1 cellular context compared by ENCODE assay signal in the genomic region with DNA sequence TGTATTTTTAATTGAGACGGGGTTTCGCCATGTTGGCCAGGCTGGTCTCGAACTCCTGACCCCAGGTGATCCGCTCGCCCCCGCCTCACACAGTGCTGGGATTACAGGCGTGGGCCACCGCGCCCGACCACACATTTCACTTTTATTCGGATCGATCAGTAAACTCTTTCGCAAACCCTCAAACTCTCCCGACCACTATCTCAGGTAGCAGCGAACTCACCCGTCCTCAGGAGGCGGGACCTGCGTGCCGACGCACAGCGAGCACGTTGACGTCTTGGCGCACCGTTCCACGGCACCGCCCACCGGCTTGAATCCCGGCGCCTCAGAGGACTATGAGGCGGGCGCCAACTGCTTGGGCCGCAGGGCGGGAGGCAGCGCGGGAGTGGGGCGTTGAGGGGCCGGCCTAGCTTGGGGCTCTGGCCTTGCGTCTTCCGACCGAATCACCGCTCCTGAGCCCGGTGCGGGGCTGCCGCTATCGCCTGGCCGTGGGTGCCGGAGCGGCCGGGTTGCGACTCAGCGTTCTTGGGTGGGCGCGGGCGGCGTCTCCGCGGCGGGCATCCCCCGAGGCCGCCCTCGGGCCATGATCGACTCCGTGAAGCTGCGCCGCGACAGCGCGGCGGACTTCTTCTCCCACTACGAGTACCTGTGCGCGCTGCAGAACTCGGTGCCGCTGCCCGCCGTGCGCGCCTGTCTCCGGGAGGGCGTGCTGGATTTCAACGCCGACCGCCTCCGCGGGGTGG.
TF ChIP-seq lines count a peak whose summit lies in the region.

A gene with protein sequence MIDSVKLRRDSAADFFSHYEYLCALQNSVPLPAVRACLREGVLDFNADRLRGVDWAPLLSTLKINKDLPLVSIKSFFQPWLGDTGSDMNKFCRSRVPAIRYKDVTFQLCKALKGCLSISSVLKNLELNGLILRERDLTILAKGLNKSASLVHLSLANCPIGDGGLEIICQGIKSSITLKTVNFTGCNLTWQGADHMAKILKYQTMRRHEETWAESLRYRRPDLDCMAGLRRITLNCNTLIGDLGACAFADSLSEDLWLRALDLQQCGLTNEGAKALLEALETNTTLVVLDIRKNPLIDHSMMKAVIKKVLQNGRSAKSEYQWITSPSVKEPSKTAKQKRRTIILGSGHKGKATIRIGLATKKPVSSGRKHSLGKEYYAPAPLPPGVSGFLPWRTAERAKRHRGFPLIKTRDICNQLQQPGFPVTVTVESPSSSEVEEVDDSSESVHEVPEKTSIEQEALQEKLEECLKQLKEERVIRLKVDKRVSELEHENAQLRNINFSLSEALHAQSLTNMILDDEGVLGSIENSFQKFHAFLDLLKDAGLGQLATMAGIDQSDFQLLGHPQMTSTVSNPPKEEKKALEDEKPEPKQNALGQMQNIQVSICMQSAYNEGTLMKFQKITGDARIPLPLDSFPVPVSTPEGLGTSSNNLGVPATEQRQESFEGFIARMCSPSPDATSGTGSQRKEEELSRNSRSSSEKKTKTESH (plus strand): TSS at position 305 of the 740 bp plus-strand sequence. CDS start 276 bp downstream, at position 581.

TF ChIP-seq in HepG2, 621 proteins besides CTCF, POLR2A, EP300 and RAD21 (continued from another document and continues in another):
- TF ChIP-seq, protein P1, sequence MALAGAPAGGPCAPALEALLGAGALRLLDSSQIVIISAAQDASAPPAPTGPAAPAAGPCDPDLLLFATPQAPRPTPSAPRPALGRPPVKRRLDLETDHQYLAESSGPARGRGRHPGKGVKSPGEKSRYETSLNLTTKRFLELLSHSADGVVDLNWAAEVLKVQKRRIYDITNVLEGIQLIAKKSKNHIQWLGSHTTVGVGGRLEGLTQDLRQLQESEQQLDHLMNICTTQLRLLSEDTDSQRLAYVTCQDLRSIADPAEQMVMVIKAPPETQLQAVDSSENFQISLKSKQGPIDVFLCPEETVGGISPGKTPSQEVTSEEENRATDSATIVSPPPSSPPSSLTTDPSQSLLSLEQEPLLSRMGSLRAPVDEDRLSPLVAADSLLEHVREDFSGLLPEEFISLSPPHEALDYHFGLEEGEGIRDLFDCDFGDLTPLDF (CRISPR knock-in tag; IDR thresholded peaks at IDR 0.05) = peak; percentile 93
- TF ChIP-seq ZFP37 (CRISPR knock-in tag; IDR thresholded peaks at IDR 0.05; ENCODE audit: borderline replicate concordance) = peak; percentile 64; the same call in 1 of the 2 replicates
- no peak for TF ChIP-seq MIER2 (CRISPR knock-in tag; IDR thresholded peaks at IDR 0.05)
- peak; percentile 88; the same call in 1 of the 2 replicates for TF ChIP-seq ZNF790 (CRISPR knock-in tag; IDR thresholded peaks at IDR 0.05; ENCODE audit: borderline replicate concordance)
- no peak for TF ChIP-seq SP1 (IDR thresholded peaks at IDR 0.05)
- peak; percentile 86 for TF ChIP-seq SP1 (CRISPR knock-in tag; IDR thresholded peaks at IDR 0.05)
- no peak for TF ChIP-seq ZNF260 (CRISPR knock-in tag; IDR thresholded peaks at IDR 0.05; ENCODE audit: borderline replicate concordance, low read depth)
- TF ChIP-seq, protein P2, sequence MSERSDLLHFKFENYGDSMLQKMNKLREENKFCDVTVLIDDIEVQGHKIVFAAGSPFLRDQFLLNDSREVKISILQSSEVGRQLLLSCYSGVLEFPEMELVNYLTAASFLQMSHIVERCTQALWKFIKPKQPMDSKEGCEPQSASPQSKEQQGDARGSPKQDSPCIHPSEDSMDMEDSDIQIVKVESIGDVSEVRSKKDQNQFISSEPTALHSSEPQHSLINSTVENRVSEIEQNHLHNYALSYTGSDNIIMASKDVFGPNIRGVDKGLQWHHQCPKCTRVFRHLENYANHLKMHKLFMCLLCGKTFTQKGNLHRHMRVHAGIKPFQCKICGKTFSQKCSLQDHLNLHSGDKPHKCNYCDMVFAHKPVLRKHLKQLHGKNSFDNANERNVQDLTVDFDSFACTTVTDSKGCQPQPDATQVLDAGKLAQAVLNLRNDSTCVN (CRISPR knock-in tag; IDR thresholded peaks at IDR 0.05; ENCODE audit: borderline replicate concordance) = peak; percentile 52; the same call in 1 of the 2 replicates
- TF ChIP-seq ZNF709 (CRISPR knock-in tag; IDR thresholded peaks at IDR 0.05) = peak; percentile 67
- TF ChIP-seq TP53 (CRISPR knock-in tag; conservative IDR thresholded peaks at IDR 0.05) = no peak
- TF ChIP-seq, protein P3, sequence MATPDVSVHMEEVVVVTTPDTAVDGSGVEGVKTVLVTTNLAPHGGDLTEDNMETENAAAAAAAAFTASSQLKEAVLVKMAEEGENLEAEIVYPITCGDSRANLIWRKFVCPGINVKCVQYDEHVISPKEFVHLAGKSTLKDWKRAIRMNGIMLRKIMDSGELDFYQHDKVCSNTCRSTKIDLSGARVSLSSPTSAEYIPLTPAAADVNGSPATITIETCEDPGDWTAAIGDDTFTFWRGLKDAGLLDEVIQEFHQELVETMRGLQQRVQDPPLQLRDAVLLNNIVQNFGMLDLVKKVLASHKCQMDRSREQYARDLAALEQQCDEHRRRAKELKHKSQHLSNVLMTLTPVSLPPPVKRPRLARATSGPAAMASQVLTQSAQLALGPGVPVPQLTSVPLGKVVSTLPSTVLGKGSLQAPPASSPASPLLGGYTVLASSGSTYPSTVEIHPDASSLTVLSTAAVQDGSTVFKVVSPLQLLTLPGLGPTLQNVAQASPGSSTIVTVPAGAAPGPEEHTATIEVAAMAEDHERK (CRISPR knock-in tag; IDR thresholded peaks at IDR 0.05; ENCODE audit: low read depth) = peak; percentile 97
- peak; percentile 54; the same call in 1 of the 2 replicates for TF ChIP-seq ZNF766 (CRISPR knock-in tag; IDR thresholded peaks at IDR 0.05; ENCODE audit: borderline replicate concordance)
- TF ChIP-seq MXI1 (IDR thresholded peaks at IDR 0.05; ENCODE audit: borderline replicate concordance, low read depth, low read length) = peak; percentile 43; the same call in 1 of the 3 replicates
- TF ChIP-seq NCOA1 (CRISPR knock-in tag; IDR thresholded peaks at IDR 0.05) = peak; percentile 57; the same call in 1 of the 2 replicates
- TF ChIP-seq ZNF768 (CRISPR knock-in tag; IDR thresholded peaks at IDR 0.05) = no peak
- peak; percentile 39; the same call in 1 of the 2 replicates for TF ChIP-seq FOXJ3 (CRISPR knock-in tag; IDR thresholded peaks at IDR 0.05; ENCODE audit: borderline replicate concordance)
- peak; percentile 51; the same call in 1 of the 2 replicates for TF ChIP-seq NAIF1 (CRISPR knock-in tag; IDR thresholded peaks at IDR 0.05; ENCODE audit: borderline replicate concordance)
- TF ChIP-seq, protein P4, sequence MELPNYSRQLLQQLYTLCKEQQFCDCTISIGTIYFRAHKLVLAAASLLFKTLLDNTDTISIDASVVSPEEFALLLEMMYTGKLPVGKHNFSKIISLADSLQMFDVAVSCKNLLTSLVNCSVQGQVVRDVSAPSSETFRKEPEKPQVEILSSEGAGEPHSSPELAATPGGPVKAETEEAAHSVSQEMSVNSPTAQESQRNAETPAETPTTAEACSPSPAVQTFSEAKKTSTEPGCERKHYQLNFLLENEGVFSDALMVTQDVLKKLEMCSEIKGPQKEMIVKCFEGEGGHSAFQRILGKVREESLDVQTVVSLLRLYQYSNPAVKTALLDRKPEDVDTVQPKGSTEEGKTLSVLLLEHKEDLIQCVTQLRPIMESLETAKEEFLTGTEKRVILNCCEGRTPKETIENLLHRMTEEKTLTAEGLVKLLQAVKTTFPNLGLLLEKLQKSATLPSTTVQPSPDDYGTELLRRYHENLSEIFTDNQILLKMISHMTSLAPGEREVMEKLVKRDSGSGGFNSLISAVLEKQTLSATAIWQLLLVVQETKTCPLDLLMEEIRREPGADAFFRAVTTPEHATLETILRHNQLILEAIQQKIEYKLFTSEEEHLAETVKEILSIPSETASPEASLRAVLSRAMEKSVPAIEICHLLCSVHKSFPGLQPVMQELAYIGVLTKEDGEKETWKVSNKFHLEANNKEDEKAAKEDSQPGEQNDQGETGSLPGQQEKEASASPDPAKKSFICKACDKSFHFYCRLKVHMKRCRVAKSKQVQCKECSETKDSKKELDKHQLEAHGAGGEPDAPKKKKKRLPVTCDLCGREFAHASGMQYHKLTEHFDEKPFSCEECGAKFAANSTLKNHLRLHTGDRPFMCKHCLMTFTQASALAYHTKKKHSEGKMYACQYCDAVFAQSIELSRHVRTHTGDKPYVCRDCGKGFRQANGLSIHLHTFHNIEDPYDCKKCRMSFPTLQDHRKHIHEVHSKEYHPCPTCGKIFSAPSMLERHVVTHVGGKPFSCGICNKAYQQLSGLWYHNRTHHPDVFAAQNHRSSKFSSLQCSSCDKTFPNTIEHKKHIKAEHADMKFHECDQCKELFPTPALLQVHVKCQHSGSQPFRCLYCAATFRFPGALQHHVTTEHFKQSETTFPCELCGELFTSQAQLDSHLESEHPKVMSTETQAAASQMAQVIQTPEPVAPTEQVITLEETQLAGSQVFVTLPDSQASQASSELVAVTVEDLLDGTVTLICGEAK (IDR thresholded peaks at IDR 0.05) = no peak
- TF ChIP-seq, protein P4 (CRISPR knock-in tag; IDR thresholded peaks at IDR 0.05) = peak; percentile 48
- no peak for TF ChIP-seq SETDB1 (CRISPR knock-in tag; IDR thresholded peaks at IDR 0.05; ENCODE audit: borderline replicate concordance)
- TF ChIP-seq ZNF883 (CRISPR knock-in tag; IDR thresholded peaks at IDR 0.05; ENCODE audit: not compliant biosample characterization) = peak; percentile 38
- TF ChIP-seq, protein P5, sequence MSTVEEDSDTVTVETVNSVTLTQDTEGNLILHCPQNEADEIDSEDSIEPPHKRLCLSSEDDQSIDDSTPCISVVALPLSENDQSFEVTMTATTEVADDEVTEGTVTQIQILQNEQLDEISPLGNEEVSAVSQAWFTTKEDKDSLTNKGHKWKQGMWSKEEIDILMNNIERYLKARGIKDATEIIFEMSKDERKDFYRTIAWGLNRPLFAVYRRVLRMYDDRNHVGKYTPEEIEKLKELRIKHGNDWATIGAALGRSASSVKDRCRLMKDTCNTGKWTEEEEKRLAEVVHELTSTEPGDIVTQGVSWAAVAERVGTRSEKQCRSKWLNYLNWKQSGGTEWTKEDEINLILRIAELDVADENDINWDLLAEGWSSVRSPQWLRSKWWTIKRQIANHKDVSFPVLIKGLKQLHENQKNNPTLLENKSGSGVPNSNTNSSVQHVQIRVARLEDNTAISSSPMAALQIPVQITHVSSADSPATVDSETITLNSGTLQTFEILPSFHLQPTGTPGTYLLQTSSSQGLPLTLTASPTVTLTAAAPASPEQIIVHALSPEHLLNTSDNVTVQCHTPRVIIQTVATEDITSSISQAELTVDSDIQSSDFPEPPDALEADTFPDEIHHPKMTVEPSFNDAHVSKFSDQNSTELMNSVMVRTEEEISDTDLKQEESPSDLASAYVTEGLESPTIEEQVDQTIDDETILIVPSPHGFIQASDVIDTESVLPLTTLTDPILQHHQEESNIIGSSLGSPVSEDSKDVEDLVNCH (CRISPR knock-in tag; IDR thresholded peaks at IDR 0.05) = no peak
- peak; percentile 74 for TF ChIP-seq DMAP1 (CRISPR knock-in tag; IDR thresholded peaks at IDR 0.05)
- TF ChIP-seq SIX1 (CRISPR knock-in tag; IDR thresholded peaks at IDR 0.05; ENCODE audit: borderline replicate concordance) = 0 out of 2 replicates have a peak, but pooled peaks have one; percentile 18
- TF ChIP-seq HMGA1 (CRISPR knock-in tag; conservative IDR thresholded peaks at IDR 0.05) = no peak
- peak; percentile 72 for TF ChIP-seq RBM39 (IDR thresholded peaks at IDR 0.05; ENCODE audit: low read depth, low read length, poor library complexity, severe bottlenecking)
- TF ChIP-seq XRCC5 (optimal IDR thresholded peaks at IDR 0.05; ENCODE audit: low read length) = peak; percentile 41
- TF ChIP-seq ZNF652 (CRISPR knock-in tag; IDR thresholded peaks at IDR 0.05; ENCODE audit: borderline replicate concordance, low read depth) = no peak
- no peak for TF ChIP-seq MAFK (conservative IDR thresholded peaks at IDR 0.05 in 1 of 2, IDR thresholded peaks at IDR 0.05 in 1 of 2; ENCODE audit: low read length in 2 of 2)
- no peak for TF ChIP-seq ATF1 (CRISPR knock-in tag; IDR thresholded peaks at IDR 0.05)
- no peak for TF ChIP-seq CHD2 (IDR thresholded peaks at IDR 0.05; ENCODE audit: low read depth, low read length)
- no peak for TF ChIP-seq PCBP2 (optimal IDR thresholded peaks at IDR 0.05; ENCODE audit: low read depth, low read length, poor library complexity, severe bottlenecking)
- no peak; the same call in 1 of the 2 replicates for TF ChIP-seq ZNF605 (CRISPR knock-in tag; IDR thresholded peaks at IDR 0.05)
